ENCODE assay signal across 1 cellular context in genomic region chr22:18618998-18619397, GRCh38. TPM values are rescaled to one million over a fixed set of nuclear protein-coding genes. Genes with fewer than 3 reads are reported as not detected.
"Had no signal": no experiment of that assay in that cellular context is flagged by ENCODE, and none has a peak within 500 bp of the region (broad histone marks: within the 10 kb centered on the region; RNA-seq: fewer than 3 reads in every experiment).

No MANE protein-coding gene starts in this region.

RNA-seq across cellular contexts. Expression of gene RIMBP3, which starts 7.3 kb away (rescaled TPM):
- polyA plus RNA-seq: endothelial cell of umbilical vein had no signal
